ENCODE assay signal across 9 cellular contexts in genomic region chr20:58086763-58087566, GRCh38.
DNase-seq lines count a peak whose midpoint lies in the region; ATAC-seq and TF ChIP-seq lines count a peak whose summit lies in the region.
"Had no signal": no experiment of that assay in that cellular context is flagged by ENCODE, and none has a peak within 500 bp of the region (broad histone marks: within the 10 kb centered on the region; RNA-seq: fewer than 3 reads in every experiment).

No MANE protein-coding gene starts in this region.

- WGBS in body of pancreas, 2 donors, result 58 to 63% methylated on average over 13 of the region's 13 CpGs

- ATAC-seq in body of pancreas (peak; percentile 33), GM21825 (IDR thresholded peaks at IDR 0.05; ENCODE audit: unreplicated experiment) (no peak)

- TF ChIP-seq POLR2A in body of pancreas (IDR thresholded peaks at IDR 0.05), result no peak

- no peaks in the 10 kb centered on the region for H3K36me3 ChIP-seq in body of pancreas (replicated peaks in 1 of 2; ENCODE audit: insufficient read depth in 1 of 2, low read depth in 2 of 2)

- intact Hi-C loops in body of pancreas (cut with DNase I), result no loop called here

- TF ChIP-seq CTCF in GM12873 (IDR thresholded peaks at IDR 0.05; ENCODE audit: insufficient read depth, low read depth, low read length, missing control alignments) (peak; percentile 91), body of pancreas (IDR thresholded peaks at IDR 0.05) (peak; percentile 24 to 79 (median 64))

- no peaks in the 10 kb centered on the region for H3K9me3 ChIP-seq in body of pancreas

- peak overlapping the region in 3 of 4 donors; percentile 4 to 91 (median 90) for H3K27ac ChIP-seq in body of pancreas
- H3K27ac ChIP-seq: epithelial cell of prostate had no signal

- DNase-seq in AG08396 (ENCODE audit: low spot score) (peak; percentile 54), NCI-H446 (lab: John Stamatoyannopoulos, UW) (peak; percentile 48 to 71), body of pancreas (peak; percentile 20 to 40 (median 28)), kidney glomerular epithelial cell (lab: John Stamatoyannopoulos, UW) (peak; percentile 13), ureter (ENCODE audit: low spot score) (peak; percentile 39)
- DNase-seq in central memory CD4-positive, alpha-beta T cell, result no peak

- H3K27me3 ChIP-seq in body of pancreas, result no peaks in the 10 kb centered on the region

- no peak overlapping the region for H3K4me3 ChIP-seq in body of pancreas

- peaks cover 20% of the 10 kb centered on the region for H3K4me1 ChIP-seq in body of pancreas
